In genomic region chr19:39499082-39499642, GRCh38 we compare ENCODE assay signal across 10 cellular contexts. TPM values are rescaled to one million over a fixed set of nuclear protein-coding genes. Genes with fewer than 3 reads are reported as not detected.
A peak's percentile ranks its signal among the peaks of the same experiment; 100 is the strongest.
DNase-seq lines count a peak whose midpoint lies in the region; ATAC-seq and TF ChIP-seq lines count a peak whose summit lies in the region.
"Had no signal": no experiment of that assay in that cellular context is flagged by ENCODE, and none has a peak within 500 bp of the region (broad histone marks: within the 10 kb centered on the region; RNA-seq: fewer than 3 reads in every experiment).

No MANE protein-coding gene starts in this region.

- H3K27ac Mint-ChIP-seq in activated CD8-positive, alpha-beta memory T cell treated with anti-CD3 and anti-CD28 coated beads, Interleukin-2, amount 10 ng/mL, durations not matched to agents 7 days and 5 days: no peak overlapping the region
- H3K27ac Mint-ChIP-seq in stimulated activated effector memory CD8-positive, alpha-beta T cell treated with anti-CD3 and anti-CD28 coated beads, Interleukin-12 subunit alpha, Interleukin-12 subunit beta, amount 100 ng/mL, for 72 hours: no peak overlapping the region
- H3K27ac Mint-ChIP-seq: immature natural killer cell had no signal

- peak overlapping the region; percentile 28 to 52 for H3K4me3 ChIP-seq in Panc1 (ENCODE audit: low read depth in 2 of 2, low read length in 2 of 2)
- H3K4me3 ChIP-seq in gastroesophageal sphincter: no peak overlapping the region

- H3K4me1 ChIP-seq in Panc1 (ENCODE audit: control insufficient read depth, insufficient read depth, low read length) (peaks cover 23% of the 10 kb centered on the region), gastroesophageal sphincter (peaks cover 0 to 30% (median 17%) of the 10 kb centered on the region in 3 donors)

- intact Hi-C loops in Panc1 (cut with micrococcal nuclease; ENCODE audit: unreplicated experiment): loop anchor here (2.0 kb wide), 2 partner anchors 34 to 58 kb away; partner anchors contain the start of gene EID2B

- peak; percentile 65 for DNase-seq in activated CD8-positive, alpha-beta memory T cell treated with anti-CD3 and anti-CD28 coated beads for 24 hours
- no peak for DNase-seq in activated CD8-positive, alpha-beta memory T cell treated with anti-CD3 and anti-CD28 coated beads, Interleukin-2, amount 10 ng/mL, durations not matched to agents 7 days and 5 days
- DNase-seq in Panc1 (ENCODE audit: low read depth, low spot score) (no peak), GM10248 (ENCODE audit: extremely low spot score) (no peak), Kasumi-1 (lab: John Stamatoyannopoulos, UW) (no peak)
- no peak for DNase-seq in stimulated activated effector memory CD8-positive, alpha-beta T cell treated with anti-CD3 and anti-CD28 coated beads, Interleukin-12 subunit alpha, Interleukin-12 subunit beta, amount 100 ng/mL, for 72 hours (ENCODE audit: low spot score in 2 of 2)
- DNase-seq: immature natural killer cell had no signal

- in situ Hi-C loops in Panc1 (cut with HindIII; ENCODE audit: low pct_unique_long_range_greater_than_20kb, low sequenced_read_pairs): no loop called here

- H3K27me3 ChIP-seq in Panc1 (ENCODE audit: control insufficient read depth, insufficient read depth, low read length) (peaks cover 8% of the 10 kb centered on the region), gastroesophageal sphincter (peaks cover 84% of the 10 kb centered on the region)

- H3K27me3 Mint-ChIP-seq in activated CD8-positive, alpha-beta memory T cell treated with anti-CD3 and anti-CD28 coated beads, Interleukin-2, amount 10 ng/mL, durations not matched to agents 7 days and 5 days: peaks cover 60% of the 10 kb centered on the region

- peaks cover 18% of the 10 kb centered on the region for H3K4me1 Mint-ChIP-seq in activated CD8-positive, alpha-beta memory T cell treated with anti-CD3 and anti-CD28 coated beads, Interleukin-2, amount 10 ng/mL, durations not matched to agents 7 days and 5 days
- peaks cover 34% of the 10 kb centered on the region for H3K4me1 Mint-ChIP-seq in stimulated activated effector memory CD8-positive, alpha-beta T cell treated with anti-CD3 and anti-CD28 coated beads, Interleukin-12 subunit alpha, Interleukin-12 subunit beta, amount 100 ng/mL, for 72 hours

- H3K9me3 Mint-ChIP-seq in activated CD8-positive, alpha-beta memory T cell treated with anti-CD3 and anti-CD28 coated beads, Interleukin-2, amount 10 ng/mL, durations not matched to agents 7 days and 5 days (ENCODE audit: low read depth): no peaks in the 10 kb centered on the region
- H3K9me3 Mint-ChIP-seq in stimulated activated effector memory CD8-positive, alpha-beta T cell treated with anti-CD3 and anti-CD28 coated beads, Interleukin-12 subunit alpha, Interleukin-12 subunit beta, amount 100 ng/mL, for 72 hours: no peaks in the 10 kb centered on the region

- POLR2A ChIA-PET in Panc1 (lab: Charles Lee) (interaction anchor here (0.6 to 6.6 kb wide), 26 partner anchors 9 to 789 kb away, joined by 3 to 66 read pairs (median 6); partner anchors contain the start of genes DYRK1B, EID2B, RPS16 and SUPT5H), GM10248 (lab: Yijun Ruan, JAX) (interaction anchor here (0.6 kb wide), 1 partner anchor 565 kb away, joined by 3 read pairs; no protein-coding TSS in a partner anchor)

- no peaks in the 10 kb centered on the region for H3K36me3 Mint-ChIP-seq in activated CD8-positive, alpha-beta memory T cell treated with anti-CD3 and anti-CD28 coated beads, Interleukin-2, amount 10 ng/mL, durations not matched to agents 7 days and 5 days
- H3K36me3 Mint-ChIP-seq in stimulated activated effector memory CD8-positive, alpha-beta T cell treated with anti-CD3 and anti-CD28 coated beads, Interleukin-12 subunit alpha, Interleukin-12 subunit beta, amount 100 ng/mL, for 72 hours: peaks cover 7% of the 10 kb centered on the region
- H3K36me3 Mint-ChIP-seq: immature natural killer cell had no signal

- H3K36me3 ChIP-seq in Panc1 (ENCODE audit: control insufficient read depth, insufficient read depth, low read length) (no peaks in the 10 kb centered on the region), gastroesophageal sphincter (no peaks in the 10 kb centered on the region)

- BruUV-seq in Panc1 (replicated peaks; lab: Mats Ljungman, UMichigan): no TSS peak

- TF ChIP-seq POLR2A in gastroesophageal sphincter (IDR thresholded peaks at IDR 0.05): no peak

- ATAC-seq in activated CD8-positive, alpha-beta memory T cell treated with anti-CD3 and anti-CD28 coated beads, Interleukin-2, amount 10 ng/mL, durations not matched to agents 7 days and 5 days: no peak
- ATAC-seq in Panc1: peak; percentile 53
- ATAC-seq in esophagus mucosa: peak; percentile 18
- no peak for ATAC-seq in stimulated activated effector memory CD8-positive, alpha-beta T cell treated with anti-CD3 and anti-CD28 coated beads, Interleukin-12 subunit alpha, Interleukin-12 subunit beta, amount 100 ng/mL, for 72 hours
- ATAC-seq in gastroesophageal sphincter: no peak

- 0% methylated on average over 5 of the region's 46 CpGs; no CpG with 5 or more reads in 1 of the 2 donors for WGBS in gastroesophageal sphincter (ENCODE audit: low coverage in 1 of 2), 2 donors

- H3K9me3 ChIP-seq in Panc1 (ENCODE audit: control insufficient read depth, insufficient read depth, low read depth, low read length) (no peaks in the 10 kb centered on the region), gastroesophageal sphincter (peaks cover 0 to 6% (median 0%) of the 10 kb centered on the region in 3 donors)

- no peak for TF ChIP-seq CTCF in Panc1 (IDR thresholded peaks at IDR 0.05)
- no peak for TF ChIP-seq CTCF in GM10248 (IDR thresholded peaks at IDR 0.05; ENCODE audit: control extremely low read depth, extremely low read depth, low read depth, missing control alignments)
- no peak for TF ChIP-seq CTCF in gastroesophageal sphincter (IDR thresholded peaks at IDR 0.05)

- TF ChIP-seq EP300 in gastroesophageal sphincter (IDR thresholded peaks at IDR 0.05): no peak

- CTCF ChIA-PET in activated CD8-positive, alpha-beta memory T cell treated with anti-CD3 and anti-CD28 coated beads, Interleukin-2, amount 10 ng/mL, durations not matched to agents 7 days and 5 days (lab: Charles Lee): interaction anchor here (1.1 to 1.7 kb wide), 6 partner anchors 8 to 59 kb away, joined by 3 to 6 read pairs (median 4); no protein-coding TSS in a partner anchor
- CTCF ChIA-PET in Panc1 (lab: Charles Lee): interaction anchor here (0.6 to 4.9 kb wide), 28 partner anchors 8 to 821 kb away, joined by 3 to 130 read pairs (median 14); partner anchors contain the start of genes EID2, EID2B, FBL and RPS16
- CTCF ChIA-PET in GM10248 (lab: Yijun Ruan, JAX): interaction anchor here (1.6 to 3.1 kb wide), 3 partner anchors 9 to 34 kb away, joined by 3 to 16 read pairs (median 4); partner anchors contain the start of gene EID2B

- no peak overlapping the region for H3K4me3 Mint-ChIP-seq in activated CD8-positive, alpha-beta memory T cell treated with anti-CD3 and anti-CD28 coated beads, Interleukin-2, amount 10 ng/mL, durations not matched to agents 7 days and 5 days
- peak overlapping the region; percentile 48 for H3K4me3 Mint-ChIP-seq in stimulated activated effector memory CD8-positive, alpha-beta T cell treated with anti-CD3 and anti-CD28 coated beads, Interleukin-12 subunit alpha, Interleukin-12 subunit beta, amount 100 ng/mL, for 72 hours

- H3K27ac ChIP-seq in Panc1 (ENCODE audit: low read length): no peak overlapping the region
- no peak overlapping the region for H3K27ac ChIP-seq in gastroesophageal sphincter

RNA-seq across cellular contexts. Expression of gene DLL3, which starts 0.4 kb away (rescaled TPM):
- total RNA-seq in activated CD8-positive, alpha-beta memory T cell treated with anti-CD3 and anti-CD28 coated beads, Interleukin-2, amount 10 ng/mL, durations not matched to agents 7 days and 5 days: under 1 TPM; 0.26 to 0.98 TPM
- 76.9 TPM for total RNA-seq in Panc1 (2021; ENCODE audit: unreplicated experiment)
- polyA plus RNA-seq in Panc1 (2012; ENCODE audit: insufficient read length): 106 TPM
- total RNA-seq in esophagus mucosa: not detected
- not detected for total RNA-seq in gastroesophageal sphincter
- polyA plus RNA-seq: adipose tissue, immature natural killer cell had no signal

RNA-seq across cellular contexts. Expression of gene SELENOV, which starts 15.8 kb away (rescaled TPM):
- not detected for total RNA-seq in activated CD8-positive, alpha-beta memory T cell treated with anti-CD3 and anti-CD28 coated beads, Interleukin-2, amount 10 ng/mL, durations not matched to agents 7 days and 5 days
- 0.80 TPM for total RNA-seq in Panc1 (2021; ENCODE audit: unreplicated experiment)
- 0.65 TPM for polyA plus RNA-seq in Panc1 (2012; ENCODE audit: insufficient read length)
- not detected for total RNA-seq in esophagus mucosa
- not detected for total RNA-seq in gastroesophageal sphincter
- polyA plus RNA-seq: adipose tissue, immature natural killer cell had no signal

RNA-seq across cellular contexts. Expression of gene TIMM50, which starts 18.5 kb away (rescaled TPM):
- total RNA-seq in activated CD8-positive, alpha-beta memory T cell treated with anti-CD3 and anti-CD28 coated beads, Interleukin-2, amount 10 ng/mL, durations not matched to agents 7 days and 5 days: 10 to 100 TPM; 59.6 to 83.9 TPM
- total RNA-seq in Panc1 (2021; ENCODE audit: unreplicated experiment): 1,837 TPM
- polyA plus RNA-seq in Panc1 (2012; ENCODE audit: insufficient read length): 1,800 TPM
- 55.6 TPM for total RNA-seq in esophagus mucosa
- 10 to 100 TPM; 50.8 to 53.5 (median 52.4) TPM for total RNA-seq in gastroesophageal sphincter

RNA-seq across cellular contexts. Expression of gene EID2B, which starts 33.5 kb away (rescaled TPM):
- total RNA-seq in activated CD8-positive, alpha-beta memory T cell treated with anti-CD3 and anti-CD28 coated beads, Interleukin-2, amount 10 ng/mL, durations not matched to agents 7 days and 5 days: 1 to 10 TPM; 4.7 to 7.4 TPM
- total RNA-seq in Panc1 (2021; ENCODE audit: unreplicated experiment) (37.7 TPM), esophagus mucosa (0.20 TPM), gastroesophageal sphincter (1 to 10 TPM; 5.0 to 8.3 (median 6.5) TPM)
- 11.1 TPM for polyA plus RNA-seq in Panc1 (2012; ENCODE audit: insufficient read length)

RNA-seq across cellular contexts. Expression of gene EID2, which starts 40.8 kb away (rescaled TPM):
- 10 to 100 TPM; 15.1 to 16.3 TPM for total RNA-seq in activated CD8-positive, alpha-beta memory T cell treated with anti-CD3 and anti-CD28 coated beads, Interleukin-2, amount 10 ng/mL, durations not matched to agents 7 days and 5 days
- total RNA-seq in Panc1 (2021; ENCODE audit: unreplicated experiment) (163 TPM), esophagus mucosa (6.7 TPM), gastroesophageal sphincter (10 to 100 TPM; 11.4 to 17.3 (median 14.7) TPM)
- polyA plus RNA-seq in Panc1 (2012; ENCODE audit: insufficient read length): 179 TPM

Comparison
In these comparisons a context has a peak if more than half of its experiments do, and no peak if none do; other contexts are left out.
1. ATAC-seq: peak in Panc1 (single experiment) and esophagus mucosa (single experiment); none in activated CD8-positive, alpha-beta memory T cell treated with anti-CD3 and anti-CD28 coated beads, Interleukin-2, amount 10 ng/mL, durations not matched to agents 7 days and 5 days (single experiment), stimulated activated effector memory CD8-positive, alpha-beta T cell treated with anti-CD3 and anti-CD28 coated beads, Interleukin-12 subunit alpha, Interleukin-12 subunit beta, amount 100 ng/mL, for 72 hours (single experiment) and gastroesophageal sphincter (single experiment).
2. H3K4me3 ChIP-seq: peak in Panc1 (2 of 2); none in gastroesophageal sphincter (0 of 2).
3. RNA of gene DLL3, which starts 0.4 kb away (total RNA-seq): 76.9 TPM in Panc1 (single experiment); 0.26 to 0.98 TPM in activated CD8-positive, alpha-beta memory T cell treated with anti-CD3 and anti-CD28 coated beads, Interleukin-2, amount 10 ng/mL, durations not matched to agents 7 days and 5 days, not detected in esophagus mucosa (single experiment) and not detected in gastroesophageal sphincter; every median in the first group is over 10 times any median in the second.
4. RNA of gene TIMM50, which starts 18.5 kb away (total RNA-seq): 1,837 TPM in Panc1 (single experiment); 59.6 to 83.9 TPM in activated CD8-positive, alpha-beta memory T cell treated with anti-CD3 and anti-CD28 coated beads, Interleukin-2, amount 10 ng/mL, durations not matched to agents 7 days and 5 days, 55.6 TPM in esophagus mucosa (single experiment) and 50.8 to 53.5 TPM in gastroesophageal sphincter; every median in the first group is over 10 times any median in the second.